Comparison of ENCODE assay signal across 23 cellular contexts in genomic region chr3:136055491-136055890, GRCh38.
"Had no signal": no experiment of that assay in that cellular context is flagged by ENCODE, and none has a peak within 500 bp of the region (broad histone marks: within the 10 kb centered on the region; RNA-seq: fewer than 3 reads in every experiment).

No MANE protein-coding gene starts in this region.

- H3K36me3 Mint-ChIP-seq: activated CD8-positive, alpha-beta memory T cell treated with anti-CD3 and anti-CD28 coated beads, Interleukin-2, amount 10 ng/mL, durations not matched to agents 7 days and 5 days had no signal

- H3K9me3 Mint-ChIP-seq: activated CD4-positive, alpha-beta T cell treated with anti-CD3 and anti-CD28 coated beads, Interleukin-2, amount 10 ng/mL, durations not matched to agents 24 days and 14 days; activated T-cell treated with anti-CD3 and anti-CD28 coated beads, Interleukin-2, amount 50 U/mL, for 24 hours; activated T-helper 1 cell treated with anti-CD3 and anti-CD28 coated beads, Interleukin-12 subunit alpha, Interleukin-12 subunit beta, Interleukin-2, Interleukin-4 antibody, amounts not matched to agents 30 ng/mL and 10 ng/mL and 1 ng/mL, durations not matched to agents 14 hours and 24 hours and 36 hours had no signal

- H3K4me1 Mint-ChIP-seq: activated B cell treated with CpG ODN at 0.5 μM for 24 hours; activated CD4-positive, alpha-beta T cell treated with anti-CD3 and anti-CD28 coated beads, Interleukin-2, amount 10 ng/mL, durations not matched to agents 24 days and 14 days; activated CD8-positive, alpha-beta memory T cell treated with anti-CD3 and anti-CD28 coated beads, Interleukin-2, amount 10 ng/mL, durations not matched to agents 7 days and 5 days had no signal

- H3K27ac Mint-ChIP-seq: activated B cell treated with CpG ODN at 0.5 μM for 24 hours; activated CD4-positive, alpha-beta T cell treated with anti-CD3 and anti-CD28 coated beads, Interleukin-2, amount 10 ng/mL, durations not matched to agents 24 days and 14 days; activated CD8-positive, alpha-beta memory T cell treated with anti-CD3 and anti-CD28 coated beads, Interleukin-2, amount 10 ng/mL, durations not matched to agents 7 days and 5 days; activated naive CD4-positive, alpha-beta T cell treated with anti-CD3 and anti-CD28 coated beads for 36 hours; activated naive CD8-positive, alpha-beta T cell; activated T-cell treated with anti-CD3 and anti-CD28 coated beads, Interleukin-2, amount 50 U/mL, for 24 hours; activated T-helper 1 cell treated with anti-CD3 and anti-CD28 coated beads, Interleukin-12 subunit alpha, Interleukin-12 subunit beta, Interleukin-2, Interleukin-4 antibody, amounts not matched to agents 30 ng/mL and 10 ng/mL and 1 ng/mL, durations not matched to agents 14 hours and 24 hours and 36 hours; T-helper 17 cell had no signal

- H3K4me2 ChIP-seq: KMS-11 had no signal

- FAIRE-seq: TTC549 had no signal

- DNase-seq: activated B cell treated with CpG ODN at 0.5 μM for 24 hours; activated CD4-positive, alpha-beta T cell treated with anti-CD3 and anti-CD28 coated beads for 1 hour; activated CD4-positive, alpha-beta T cell treated with anti-CD3 and anti-CD28 coated beads, Interleukin-2, amount 10 ng/mL, durations not matched to agents 24 days and 14 days; activated CD4-positive, alpha-beta T cell treated with anti-CD3 and anti-CD28 coated beads, Interleukin-2, amount 50 U/mL, for 48 hours; activated CD8-positive, alpha-beta memory T cell treated with anti-CD3 and anti-CD28 coated beads, Interleukin-2, amount 10 ng/mL, durations not matched to agents 7 days and 5 days; activated gamma-delta T cell; activated naive CD4-positive, alpha-beta T cell treated with anti-CD3 and anti-CD28 coated beads for 36 hours; activated T-cell treated with anti-CD3 and anti-CD28 coated beads, Interleukin-2, amount 50 U/mL, for 24 hours; NCI-H1092; NCI-H1417; NCI-H2029; NCI-H2107; NCI-H2171 treated with DMSO at 0.1 percent for 48 hours; NCI-H226; NCI-H526; NCI-H774; SIG-M5; T-helper 17 cell; T-helper 9 cell had no signal

- H3K9ac ChIP-seq: KMS-11 had no signal

- ATAC-seq: activated CD8-positive, alpha-beta memory T cell treated with anti-CD3 and anti-CD28 coated beads, Interleukin-2, amount 10 ng/mL, durations not matched to agents 7 days and 5 days; T-helper 17 cell had no signal

- H3K27ac ChIP-seq: KMS-11 had no signal

- H3K4me3 Mint-ChIP-seq: activated B cell treated with CpG ODN at 0.5 μM for 24 hours; activated CD4-positive, alpha-beta T cell treated with anti-CD3 and anti-CD28 coated beads, Interleukin-2, amount 10 ng/mL, durations not matched to agents 24 days and 14 days; activated CD8-positive, alpha-beta memory T cell treated with anti-CD3 and anti-CD28 coated beads, Interleukin-2, amount 10 ng/mL, durations not matched to agents 7 days and 5 days; activated naive CD4-positive, alpha-beta T cell treated with anti-CD3 and anti-CD28 coated beads for 36 hours; activated naive CD8-positive, alpha-beta T cell; activated T-cell treated with anti-CD3 and anti-CD28 coated beads, Interleukin-2, amount 50 U/mL, for 24 hours; activated T-helper 1 cell treated with anti-CD3 and anti-CD28 coated beads, Interleukin-12 subunit alpha, Interleukin-12 subunit beta, Interleukin-2, Interleukin-4 antibody, amounts not matched to agents 30 ng/mL and 10 ng/mL and 1 ng/mL, durations not matched to agents 14 hours and 24 hours and 36 hours; T-helper 17 cell had no signal
